7 cellular contexts compared by ENCODE assay signal in the genomic region with DNA sequence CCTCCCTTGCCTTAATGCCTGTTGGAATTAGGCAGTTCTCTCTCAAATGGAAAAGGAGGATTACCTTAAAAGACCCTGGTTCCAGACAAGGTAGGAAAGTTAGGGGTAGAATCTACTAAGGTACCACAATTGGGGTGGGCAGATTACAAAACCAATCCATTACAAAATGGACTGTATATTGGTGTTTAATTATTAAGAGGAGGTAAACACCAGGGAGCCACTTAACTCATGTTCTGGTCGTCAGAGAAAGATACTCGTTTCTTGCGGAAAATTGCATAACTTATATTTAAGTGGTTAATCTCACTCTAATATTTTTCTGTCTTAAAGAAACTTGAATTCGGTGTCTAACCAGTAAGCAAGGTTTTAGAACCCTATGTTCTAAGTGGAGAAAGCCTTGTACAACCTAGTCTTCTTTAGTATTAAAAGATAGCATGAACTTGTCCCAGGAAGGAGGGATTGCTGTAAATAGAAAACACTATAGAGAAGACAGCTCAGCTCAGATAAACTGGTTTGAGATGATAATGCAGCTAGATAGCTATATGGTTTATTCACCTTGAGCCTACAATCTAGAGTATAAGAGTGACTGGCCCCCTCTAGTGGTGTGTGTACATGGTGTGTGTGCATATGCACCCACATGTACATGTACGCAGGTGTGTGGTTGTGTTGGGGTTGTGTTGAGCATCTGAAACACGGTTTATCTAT. TPM values are rescaled to one million over a fixed set of nuclear protein-coding genes. Genes with fewer than 3 reads are reported as not detected.
A peak's percentile ranks its signal among the peaks of the same experiment; 100 is the strongest.
DNase-seq lines count a peak whose midpoint lies in the region; ATAC-seq and TF ChIP-seq lines count a peak whose summit lies in the region.

No MANE protein-coding gene starts in this region.

- DNase-seq in GM12864 (ENCODE audit: low read depth) = peak; percentile 50
- DNase-seq in SJCRH30 = peak; percentile 59 to 67
- peak; percentile 6 for DNase-seq in astrocyte of the cerebellum (ENCODE audit: low read depth)
- no peak for DNase-seq in left lobe of liver (ENCODE audit: low spot score)
- peak; percentile 15 for DNase-seq in stimulated activated CD8-positive, alpha-beta memory T cell treated with anti-CD3 and anti-CD28 coated beads, Interleukin-4, amount 100 ng/mL, for 24 hours (ENCODE audit: low read depth)

- H3K4me3 ChIP-seq in GM12864 (ENCODE audit: low read depth, low read length) = no peak overlapping the region
- H3K4me3 ChIP-seq in HUES6 (ENCODE audit: low read depth, low read length) = no peak overlapping the region; the same call in 1 of the 2 replicates
- H3K4me3 ChIP-seq in SJCRH30 = no peak overlapping the region
- H3K4me3 ChIP-seq in astrocyte of the cerebellum (ENCODE audit: low read depth, low read length) = no peak overlapping the region

- H3K36me3 ChIP-seq in HUES6 (ENCODE audit: control insufficient read depth, insufficient read depth, low read length) = no peaks in the 10 kb centered on the region
- no peaks in the 10 kb centered on the region for H3K36me3 ChIP-seq in SJCRH30

- H3K9me3 ChIP-seq in HUES6 (ENCODE audit: control insufficient read depth, insufficient read depth, low read depth, low read length) (no peaks in the 10 kb centered on the region), SJCRH30 (replicated peaks) (no peaks in the 10 kb centered on the region)

- peak overlapping the region; percentile 6 for H3K9ac ChIP-seq in HUES6 (ENCODE audit: low read length)

- ATAC-seq in left lobe of liver (peak; percentile 89), HG03469 (IDR thresholded peaks at IDR 0.05; ENCODE audit: unreplicated experiment) (no peak)

- in situ Hi-C loops in astrocyte of the cerebellum (cut with HindIII; ENCODE audit: low sequenced_read_pairs) = no loop called here

- no peak overlapping the region for H3K27ac ChIP-seq in HUES6 (ENCODE audit: low read depth, low read length)
- H3K27ac ChIP-seq in SJCRH30 = no peak overlapping the region

- H3K4me1 ChIP-seq in HUES6 (ENCODE audit: control insufficient read depth, insufficient read depth, low read length) (peaks cover 27% of the 10 kb centered on the region), SJCRH30 (peaks cover 7% of the 10 kb centered on the region; the same call in 1 of the 2 replicates)

- TF ChIP-seq CTCF in GM12864 (IDR thresholded peaks at IDR 0.05; ENCODE audit: low read depth, low read length, missing control alignments) (peak; percentile 76), astrocyte of the cerebellum (IDR thresholded peaks at IDR 0.05; ENCODE audit: low read depth, low read length, missing control alignments) (peak; percentile 49)

- H3K27me3 ChIP-seq in HUES6 (ENCODE audit: control insufficient read depth, insufficient read depth, low read length) (no peaks in the 10 kb centered on the region), SJCRH30 (no peaks in the 10 kb centered on the region)

RNA-seq across cellular contexts. Expression of a gene that starts 58.0 kb away (rescaled TPM):
- total RNA-seq in SJCRH30 (2014; rRNA removed; shearing (Covaris generic)) = 11.4 and 16.7 TPM in 2 replicates
- total RNA-seq in left lobe of liver = 0.96 TPM
